In genomic region chr7:33701189-33701740, GRCh38 we compare ENCODE assay signal across 1 cellular context.
TF ChIP-seq lines count a peak whose summit lies in the region.

No MANE protein-coding gene starts in this region.

TF ChIP-seq in HEK293, 187 proteins besides CTCF, POLR2A, EP300 and RAD21 (continued from another document):
- TF ChIP-seq TRIM28 (IDR thresholded peaks at IDR 0.05; ENCODE audit: borderline replicate concordance, low read length) = peak; percentile 78; the same call in 1 of the 2 replicates
